In genomic region chr6:111724039-111724438, GRCh38 we compare ENCODE assay signal across 11 cellular contexts.
DNase-seq lines count a peak whose midpoint lies in the region; ATAC-seq lines count a peak whose summit lies in the region.
"Had no signal": no experiment of that assay in that cellular context is flagged by ENCODE, and none has a peak within 500 bp of the region (broad histone marks: within the 10 kb centered on the region; RNA-seq: fewer than 3 reads in every experiment).

No MANE protein-coding gene starts in this region.

- H3K36me3 Mint-ChIP-seq in naive thymus-derived CD4-positive, alpha-beta T cell, result peaks cover 3 to 57% (median 45%) of the 10 kb centered on the region in 5 donors

- H3K4me3 Mint-ChIP-seq in naive thymus-derived CD4-positive, alpha-beta T cell, result peak overlapping the region; percentile 70 to 87 (median 76)

- peak overlapping the region; percentile 96 for H3K27ac ChIP-seq in Karpas-422 (ENCODE audit: low read length)
- H3K27ac ChIP-seq in naive thymus-derived CD4-positive, alpha-beta T cell (ENCODE audit: low read depth, low read length), result peak overlapping the region; percentile 76
- H3K27ac ChIP-seq: esophagus muscularis mucosa, KMS-11 had no signal

- H3K9me3 ChIP-seq in Karpas-422 (ENCODE audit: low read length), result no peaks in the 10 kb centered on the region
- no peaks in the 10 kb centered on the region for H3K9me3 ChIP-seq in naive thymus-derived CD4-positive, alpha-beta T cell (ENCODE audit: control insufficient read depth in 2 of 3, low read length in 3 of 3)
- H3K9me3 ChIP-seq: esophagus muscularis mucosa, Peyer's patch had no signal

- peak overlapping the region; percentile 87 to 98 (median 92) for H3K27ac Mint-ChIP-seq in naive thymus-derived CD4-positive, alpha-beta T cell

- DNase-seq in Karpas-422 (no peak), NCI-H524 (lab: John Stamatoyannopoulos, UW) (no peak), left ventricle myocardium superior (no peak)
- DNase-seq in naive thymus-derived CD4-positive, alpha-beta T cell, result no peak
- DNase-seq: stimulated activated CD4-positive, alpha-beta T cell treated with anti-CD3 and anti-CD28 coated beads, Interleukin-4, amount 100 ng/mL, for 24 hours had no signal

- peak overlapping the region; percentile 60 for H3K9ac ChIP-seq in Karpas-422 (ENCODE audit: low read length)
- H3K9ac ChIP-seq: KMS-11 had no signal

- H3K4me1 Mint-ChIP-seq in naive thymus-derived CD4-positive, alpha-beta T cell, result peaks cover 42 to 99% (median 89%) of the 10 kb centered on the region in 7 donors

- peaks cover 79% of the 10 kb centered on the region for H3K79me2 ChIP-seq in Karpas-422 (ENCODE audit: low read length)

- H3K4me2 ChIP-seq in Karpas-422 (ENCODE audit: low read depth, low read length, poor library complexity, severe bottlenecking), result peak overlapping the region; percentile 77
- H3K4me2 ChIP-seq: KMS-11 had no signal

- no peaks in the 10 kb centered on the region for H3K27me3 ChIP-seq in Karpas-422 (ENCODE audit: low read length)
- no peaks in the 10 kb centered on the region for H3K27me3 ChIP-seq in naive thymus-derived CD4-positive, alpha-beta T cell (ENCODE audit: control insufficient read depth in 2 of 2, insufficient read depth in 2 of 2, low read length in 2 of 2)
- H3K27me3 ChIP-seq: esophagus muscularis mucosa, Peyer's patch had no signal

- POLR2A ChIA-PET in naive thymus-derived CD4-positive, alpha-beta T cell (lab: Charles Lee), result interaction anchor here (0.5 to 0.9 kb wide), 2 partner anchors 13 to 287 kb away, joined by 3 to 4 read pairs; no protein-coding TSS in a partner anchor

- intact Hi-C loops in naive thymus-derived CD4-positive, alpha-beta T cell (cut with micrococcal nuclease), result loop anchor here in 1 of 2 donors (1.0 to 2.0 kb wide), 4 partner anchors 9 to 37 kb away; no protein-coding TSS in a partner anchor
- intact Hi-C loops in left ventricle myocardium superior (cut with micrococcal nuclease), result loop anchor here (10.0 kb wide), 1 partner anchor 51 kb away; no protein-coding TSS in a partner anchor

- H4K20me1 ChIP-seq in Karpas-422 (ENCODE audit: insufficient read depth, low read depth, low read length), result no peaks in the 10 kb centered on the region

- peaks cover 0 to 5% (median 0%) of the 10 kb centered on the region in 11 donors for H3K9me3 Mint-ChIP-seq in naive thymus-derived CD4-positive, alpha-beta T cell

- peaks cover 76% of the 10 kb centered on the region for H3K4me1 ChIP-seq in Karpas-422 (ENCODE audit: low read length)
- peaks cover 37 to 70% of the 10 kb centered on the region in 2 donors for H3K4me1 ChIP-seq in naive thymus-derived CD4-positive, alpha-beta T cell (ENCODE audit: control insufficient read depth in 2 of 2, insufficient read depth in 2 of 2, low read length in 2 of 2)

- no peaks in the 10 kb centered on the region for H3K27me3 Mint-ChIP-seq in naive thymus-derived CD4-positive, alpha-beta T cell

- peaks cover 7% of the 10 kb centered on the region; the same call in 1 of the 2 replicates for H3K36me3 ChIP-seq in Karpas-422 (ENCODE audit: insufficient read depth, low read length)
- peaks cover 4 to 19% (median 10%) of the 10 kb centered on the region in 3 experiments for H3K36me3 ChIP-seq in naive thymus-derived CD4-positive, alpha-beta T cell (ENCODE audit: control insufficient read depth in 2 of 3, insufficient read depth in 3 of 3, low read length in 3 of 3)
- H3K36me3 ChIP-seq: Peyer's patch had no signal

- no peak overlapping the region for H2AFZ ChIP-seq in Karpas-422 (ENCODE audit: low read length)

- H3K4me3 ChIP-seq in Karpas-422 (ENCODE audit: low read length), result peak overlapping the region; percentile 54
- peak overlapping the region; percentile 11 for H3K4me3 ChIP-seq in naive thymus-derived CD4-positive, alpha-beta T cell (ENCODE audit: low read length)
- H3K4me3 ChIP-seq: esophagus muscularis mucosa, Peyer's patch had no signal

- H3K9me2 ChIP-seq in Karpas-422 (replicated peaks; ENCODE audit: insufficient read depth, low read length), result no peaks in the 10 kb centered on the region

- ATAC-seq in GM19324 (IDR thresholded peaks at IDR 0.05; ENCODE audit: low FRiP score, unreplicated experiment), result peak; percentile 41
- ATAC-seq in HG02588 (IDR thresholded peaks at IDR 0.05; ENCODE audit: unreplicated experiment), result peak; percentile 29
- ATAC-seq in naive thymus-derived CD4-positive, alpha-beta T cell, result peak; percentile 24
- ATAC-seq in GM21619 (IDR thresholded peaks at IDR 0.05; ENCODE audit: unreplicated experiment), result no peak
- ATAC-seq in left ventricle myocardium superior, result no peak

- CTCF ChIA-PET in naive thymus-derived CD4-positive, alpha-beta T cell (lab: Charles Lee), result interaction anchor here (1.3 kb wide), 1 partner anchor 14 kb away, joined by 4 read pairs; no protein-coding TSS in a partner anchor

Comparison
In these comparisons a context has a peak if more than half of its experiments do, and no peak if none do; other contexts are left out.
1. ATAC-seq: peak in GM19324 (single experiment), HG02588 (single experiment) and naive thymus-derived CD4-positive, alpha-beta T cell (single experiment); none in GM21619 (single experiment) and left ventricle myocardium superior (single experiment).